In the genomic region with DNA sequence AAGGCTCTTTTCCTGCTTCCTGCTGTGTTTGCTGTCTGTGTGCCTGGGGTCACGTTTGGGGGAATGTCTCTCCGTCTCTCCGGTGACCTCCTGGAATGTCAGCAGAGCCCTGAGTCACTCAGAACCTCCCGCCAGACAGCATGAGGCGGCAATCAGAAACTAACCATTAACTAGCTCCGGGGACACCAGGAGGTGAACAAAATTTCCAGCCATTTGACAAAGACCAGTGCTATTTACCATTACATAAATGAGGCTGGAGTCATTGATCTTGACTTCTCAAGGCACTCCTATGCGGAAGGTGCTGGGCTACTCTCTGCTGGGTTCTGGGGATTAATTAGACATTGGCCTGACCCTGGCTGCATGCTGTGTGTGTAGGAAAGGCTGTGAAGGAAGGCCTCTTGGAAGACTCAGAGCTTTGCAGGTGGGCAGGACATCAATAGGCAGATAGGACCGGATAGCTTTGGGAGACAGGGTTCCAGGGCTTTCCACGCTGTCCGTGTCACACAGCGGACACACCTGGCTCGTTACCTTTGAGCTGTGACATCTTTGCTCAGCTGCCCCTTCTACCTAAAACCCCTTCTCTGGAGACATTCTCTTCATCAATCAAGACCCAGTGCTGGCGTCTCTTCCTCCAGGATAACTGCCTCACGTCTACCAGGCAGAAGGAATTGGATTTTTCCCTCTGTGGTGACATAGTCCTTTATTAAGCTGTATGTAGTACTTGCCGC, we compare ENCODE assay signal across 11 cellular contexts.
DNase-seq lines count a peak whose midpoint lies in the region; FAIRE-seq and TF ChIP-seq lines count a peak whose summit lies in the region.
"Had no signal": no experiment of that assay in that cellular context is flagged by ENCODE, and none has a peak within 500 bp of the region (broad histone marks: within the 10 kb centered on the region; RNA-seq: fewer than 3 reads in every experiment).

No MANE protein-coding gene starts in this region.

- H3K14ac ChIP-seq in mesenchymal stem cell (ENCODE audit: low read length in 2 of 2) = no peak overlapping the region

- H3K9ac ChIP-seq in HUES64 (ENCODE audit: low read depth, low read length) (no peak overlapping the region), mesenchymal stem cell (ENCODE audit: low read length) (peak overlapping the region; percentile 42)
- H3K9ac ChIP-seq: KMS-11 had no signal

- WGBS in HUES64 = 55% methylated on average over 15 of the region's 15 CpGs
- WGBS in mesenchymal stem cell = 59% methylated on average over 14 of the region's 15 CpGs

- H3K9me3 ChIP-seq in HUES64 (ENCODE audit: insufficient read depth, low read depth, low read length) = no peaks in the 10 kb centered on the region
- no peaks in the 10 kb centered on the region for H3K9me3 ChIP-seq in mesenchymal stem cell (ENCODE audit: control insufficient read depth, low read length)

- peak overlapping the region; percentile 36; the same call in 1 of the 2 replicates for H3K27ac ChIP-seq in HUES64 (ENCODE audit: low read depth, low read length)
- peak overlapping the region; percentile 91 for H3K27ac ChIP-seq in mesenchymal stem cell (ENCODE audit: low read length, poor library complexity, severe bottlenecking)
- H3K27ac ChIP-seq: KMS-11 had no signal

- peak; percentile 41 for DNase-seq in AG08396 (ENCODE audit: low spot score)
- no peak for DNase-seq in chondrocyte (ENCODE audit: low spot score)
- peak; percentile 89 for DNase-seq in mesenchymal stem cell
- DNase-seq in OCI-M2 (lab: John Stamatoyannopoulos, UW; ENCODE audit: unreplicated experiment) = no peak
- no peak for DNase-seq in COR-L47 (lab: John Stamatoyannopoulos, UW)
- DNase-seq in D721Med (ENCODE audit: insufficient read length, low spot score) = no peak
- DNase-seq in NCI-H1417 treated with DMSO at 0.1 percent for 48 hours (lab: John Stamatoyannopoulos, UW) = no peak
- DNase-seq: naive B cell; stimulated activated CD8-positive, alpha-beta memory T cell treated with anti-CD3 and anti-CD28 coated beads, Interleukin-4, amount 100 ng/mL, for 48 hours had no signal

- no peaks in the 10 kb centered on the region for H3K36me3 Mint-ChIP-seq in chondrocyte (ENCODE audit: low read depth)
- H3K36me3 Mint-ChIP-seq: naive B cell had no signal

- peak overlapping the region; percentile 11 to 83 for H2BK12ac ChIP-seq in mesenchymal stem cell (ENCODE audit: low read length in 2 of 2)

- peak overlapping the region; percentile 4 to 51 for H3K18ac ChIP-seq in mesenchymal stem cell (ENCODE audit: low read depth in 1 of 2, low read length in 2 of 2)

- H3K36me3 ChIP-seq in HUES64 (ENCODE audit: insufficient read depth, low read length) (no peaks in the 10 kb centered on the region), mesenchymal stem cell (ENCODE audit: control insufficient read depth in 1 of 2, insufficient read depth in 2 of 2, low read depth in 1 of 2, low read length in 2 of 2) (no peaks in the 10 kb centered on the region)

- H4K8ac ChIP-seq in mesenchymal stem cell (ENCODE audit: low read length) = no peak overlapping the region

- no peak overlapping the region for H2AFZ ChIP-seq in mesenchymal stem cell (ENCODE audit: low read depth, low read length)

- peak overlapping the region; percentile 25 for H3K4me3 Mint-ChIP-seq in chondrocyte (ENCODE audit: unreplicated experiment)
- H3K4me3 Mint-ChIP-seq: naive B cell had no signal

- peaks cover 32% of the 10 kb centered on the region for H3K4me1 Mint-ChIP-seq in chondrocyte (ENCODE audit: low read depth)

- no peak for FAIRE-seq in D721Med (lab: Jason Lieb, UNC)

- peak overlapping the region; percentile 5 for H2AK5ac ChIP-seq in mesenchymal stem cell (ENCODE audit: low read length, severe bottlenecking)

- peaks cover 3% of the 10 kb centered on the region for H3K9me3 Mint-ChIP-seq in chondrocyte (ENCODE audit: low read depth)

- peak overlapping the region in 1 of 2 experiments; percentile 77 for H3K4ac ChIP-seq in mesenchymal stem cell (ENCODE audit: low read depth in 1 of 2, low read length in 2 of 2)

- H4K91ac ChIP-seq in mesenchymal stem cell (ENCODE audit: low read length) = peak overlapping the region; percentile 53

- H3K4me1 ChIP-seq in HUES64 (ENCODE audit: insufficient read depth, low read length) (peaks cover 15% of the 10 kb centered on the region; the same call in 1 of the 2 replicates), mesenchymal stem cell (ENCODE audit: control insufficient read depth, insufficient read depth, low read depth, low read length) (peaks cover 17% of the 10 kb centered on the region)

- H3K4me2 ChIP-seq in mesenchymal stem cell (ENCODE audit: low read length, poor library complexity, severe bottlenecking) = no peak overlapping the region
- H3K4me2 ChIP-seq: KMS-11 had no signal

- no peaks in the 10 kb centered on the region for H3K27me3 Mint-ChIP-seq in chondrocyte (ENCODE audit: low read depth)
- H3K27me3 Mint-ChIP-seq: naive B cell had no signal

- TF ChIP-seq CTCF in chondrocyte (IDR thresholded peaks at IDR 0.05) (no peak), D721Med (IDR thresholded peaks at IDR 0.05; ENCODE audit: insufficient read depth, missing control alignments) (no peak)

- H2BK5ac ChIP-seq in mesenchymal stem cell (ENCODE audit: low read depth, low read length, poor library complexity, severe bottlenecking) = peak overlapping the region; percentile 59

- peak overlapping the region; percentile 90 for H3K27ac Mint-ChIP-seq in chondrocyte (ENCODE audit: unreplicated experiment)
- H3K27ac Mint-ChIP-seq: naive B cell had no signal

- H3K23ac ChIP-seq in mesenchymal stem cell (ENCODE audit: low read length in 2 of 2) = no peak overlapping the region

- H3K27me3 ChIP-seq in HUES64 (ENCODE audit: insufficient read depth, low read length) = no peaks in the 10 kb centered on the region
- H3K27me3 ChIP-seq in mesenchymal stem cell (ENCODE audit: control insufficient read depth in 1 of 2, insufficient read depth in 1 of 2, low read length in 2 of 2) = no peaks in the 10 kb centered on the region

- no peak overlapping the region for H3K4me3 ChIP-seq in HUES64 (ENCODE audit: low read length)
- H3K4me3 ChIP-seq in mesenchymal stem cell (ENCODE audit: insufficient read depth in 1 of 2, low read depth in 1 of 2, low read length in 2 of 2) = no peak overlapping the region

- H3K79me1 ChIP-seq in mesenchymal stem cell (replicated peaks; ENCODE audit: low read length, poor library complexity, severe bottlenecking) = no peaks in the 10 kb centered on the region

- no peak overlapping the region for H2BK15ac ChIP-seq in mesenchymal stem cell (ENCODE audit: low read depth, poor library complexity, severe bottlenecking)

- peak overlapping the region; percentile 9 for H2BK120ac ChIP-seq in mesenchymal stem cell (ENCODE audit: low read depth, low read length)

Comparison
In these comparisons a context has a peak if more than half of its experiments do, and no peak if none do; other contexts are left out.
1. DNase-seq: peak in AG08396 (single experiment) and mesenchymal stem cell (single experiment); none in chondrocyte (single experiment), OCI-M2 (single experiment), COR-L47 (single experiment), D721Med (single experiment) and NCI-H1417 treated with DMSO at 0.1 percent for 48 hours (single experiment).